Comparison of ENCODE assay signal across 12 cellular contexts in genomic region chr6:20789162-20789561, GRCh38.
DNase-seq lines count a peak whose midpoint lies in the region; ATAC-seq and TF ChIP-seq lines count a peak whose summit lies in the region.
"Had no signal": no experiment of that assay in that cellular context is flagged by ENCODE, and none has a peak within 500 bp of the region (broad histone marks: within the 10 kb centered on the region; RNA-seq: fewer than 3 reads in every experiment).

No MANE protein-coding gene starts in this region.

- peak; percentile 44 for TF ChIP-seq CTCF in choroid plexus epithelial cell (conservative IDR thresholded peaks at IDR 0.05; ENCODE audit: low read depth, low read length)
- TF ChIP-seq CTCF in CD8-positive, alpha-beta T cell (IDR thresholded peaks at IDR 0.05), result no peak

- no peak overlapping the region for H4K5ac ChIP-seq in mesendoderm (ENCODE audit: low read length)

- no peaks in the 10 kb centered on the region for H3K79me1 ChIP-seq in mesendoderm (ENCODE audit: low read length)

- H2BK5ac ChIP-seq in mesendoderm (ENCODE audit: low read length), result no peak overlapping the region

- no peak for ATAC-seq in CD8-positive, alpha-beta T cell
- no peak for ATAC-seq in GM18867 (IDR thresholded peaks at IDR 0.05; ENCODE audit: unreplicated experiment)
- no peak for ATAC-seq in HG03025 (IDR thresholded peaks at IDR 0.05; ENCODE audit: low FRiP score, unreplicated experiment)

- H3K4ac ChIP-seq in mesendoderm (ENCODE audit: low read depth, low read length), result no peak overlapping the region

- H3K27me3 Mint-ChIP-seq in CD8-positive, alpha-beta T cell (ENCODE audit: low read depth), result no peaks in the 10 kb centered on the region
- H3K27me3 Mint-ChIP-seq in activated T-helper 1 cell treated with anti-CD3 and anti-CD28 coated beads, Interleukin-12 subunit alpha, Interleukin-12 subunit beta, Interleukin-2, Interleukin-4 antibody, amounts not matched to agents 30 ng/mL and 10 ng/mL and 1 ng/mL, durations not matched to agents 14 hours and 24 hours and 36 hours (ENCODE audit: insufficient read depth), result no peaks in the 10 kb centered on the region
- H3K27me3 Mint-ChIP-seq: brain had no signal

- H3K56ac ChIP-seq in mesendoderm (ENCODE audit: low read length), result no peak overlapping the region

- no peak overlapping the region for H3K18ac ChIP-seq in mesendoderm (ENCODE audit: low read length)

- no peak overlapping the region for H2AK5ac ChIP-seq in mesendoderm (ENCODE audit: low read length)

- H3K9me3 Mint-ChIP-seq in CD8-positive, alpha-beta T cell, result no peaks in the 10 kb centered on the region
- H3K9me3 Mint-ChIP-seq in activated T-helper 1 cell treated with anti-CD3 and anti-CD28 coated beads, Interleukin-12 subunit alpha, Interleukin-12 subunit beta, Interleukin-2, Interleukin-4 antibody, amounts not matched to agents 30 ng/mL and 10 ng/mL and 1 ng/mL, durations not matched to agents 14 hours and 24 hours and 36 hours, result no peaks in the 10 kb centered on the region
- H3K9me3 Mint-ChIP-seq: brain had no signal

- H3K9me3 ChIP-seq in CD8-positive, alpha-beta T cell (ENCODE audit: low read length), result no peaks in the 10 kb centered on the region

- intact Hi-C loops in CD8-positive, alpha-beta T cell (cut with DNase I, micrococcal nuclease), result no loop called here
- intact Hi-C loops in activated T-helper 1 cell treated with anti-CD3 and anti-CD28 coated beads, Interleukin-12 subunit alpha, Interleukin-12 subunit beta, Interleukin-2, Interleukin-4 antibody, amounts not matched to agents 30 ng/mL and 10 ng/mL and 1 ng/mL, durations not matched to agents 14 hours and 24 hours and 36 hours (cut with micrococcal nuclease), result no loop called here

- no peak overlapping the region for H3K27ac ChIP-seq in mesendoderm (ENCODE audit: low read depth, low read length)
- no peak overlapping the region for H3K27ac ChIP-seq in CD8-positive, alpha-beta T cell (ENCODE audit: low read depth, low read length)

- DNase-seq in COR-L47 (lab: John Stamatoyannopoulos, UW) (peak; percentile 13), NCI-H1436 (lab: John Stamatoyannopoulos, UW) (peak; percentile 37), choroid plexus epithelial cell (ENCODE audit: low read depth) (peak; percentile 69), mesendoderm (peak; percentile 22)
- DNase-seq in CD8-positive, alpha-beta T cell, result no peak
- DNase-seq in activated T-helper 1 cell treated with anti-CD3 and anti-CD28 coated beads, Interleukin-12 subunit alpha, Interleukin-12 subunit beta, Interleukin-2, Interleukin-4 antibody, amounts not matched to agents 30 ng/mL and 10 ng/mL and 1 ng/mL, durations not matched to agents 14 hours and 24 hours and 36 hours (ENCODE audit: low spot score), result no peak
- DNase-seq: activated CD8-positive, alpha-beta memory T cell treated with anti-CD3 and anti-CD28 coated beads, Interleukin-2, amount 50 U/mL, for 48 hours; H7; T1000 had no signal

- no peaks in the 10 kb centered on the region for H3K36me3 ChIP-seq in mesendoderm (ENCODE audit: control insufficient read depth, insufficient read depth, low read length)
- no peaks in the 10 kb centered on the region for H3K36me3 ChIP-seq in CD8-positive, alpha-beta T cell (ENCODE audit: insufficient read depth, low read length)

- no peak overlapping the region for H3K4me2 ChIP-seq in mesendoderm (ENCODE audit: low read length)

- H3K9ac ChIP-seq in mesendoderm (ENCODE audit: low read length), result no peak overlapping the region

- H3K27me3 ChIP-seq in mesendoderm (ENCODE audit: insufficient read depth, low read length, poor library complexity), result no peaks in the 10 kb centered on the region
- H3K27me3 ChIP-seq in CD8-positive, alpha-beta T cell (ENCODE audit: insufficient read depth, low read length), result no peaks in the 10 kb centered on the region

- H2BK120ac ChIP-seq in mesendoderm (ENCODE audit: low read depth, low read length), result no peak overlapping the region

- H4K8ac ChIP-seq in mesendoderm (ENCODE audit: low read depth, low read length), result no peak overlapping the region

- H3K36me3 Mint-ChIP-seq in CD8-positive, alpha-beta T cell, result peaks cover 43% of the 10 kb centered on the region
- peaks cover 2% of the 10 kb centered on the region for H3K36me3 Mint-ChIP-seq in activated T-helper 1 cell treated with anti-CD3 and anti-CD28 coated beads, Interleukin-12 subunit alpha, Interleukin-12 subunit beta, Interleukin-2, Interleukin-4 antibody, amounts not matched to agents 30 ng/mL and 10 ng/mL and 1 ng/mL, durations not matched to agents 14 hours and 24 hours and 36 hours (ENCODE audit: low read depth)

- CTCF ChIA-PET in CD8-positive, alpha-beta T cell (lab: Charles Lee), result interaction anchor here (1.2 kb wide), 1 partner anchor 799 kb away, joined by 4 read pairs; no protein-coding TSS in a partner anchor

- WGBS in mesendoderm (ENCODE audit: extremely low coverage, insufficient coverage, low lambda C conversion rate), result 100% methylated on average over 1 of the region's 3 CpGs

- H3K4me1 ChIP-seq in mesendoderm (ENCODE audit: control insufficient read depth, low read depth, low read length), result no peaks in the 10 kb centered on the region
- no peaks in the 10 kb centered on the region for H3K4me1 ChIP-seq in CD8-positive, alpha-beta T cell (ENCODE audit: insufficient read depth, low read length)

- H2BK15ac ChIP-seq in mesendoderm (replicated peaks; ENCODE audit: low read depth), result no peak overlapping the region

- POLR2A ChIA-PET in CD8-positive, alpha-beta T cell (lab: Charles Lee), result no interaction called here

- H3K4me3 ChIP-seq in choroid plexus epithelial cell (ENCODE audit: low read depth, low read length) (no peak overlapping the region), mesendoderm (ENCODE audit: low read length) (no peak overlapping the region)
- H3K4me3 ChIP-seq in CD8-positive, alpha-beta T cell (ENCODE audit: low read depth, low read length), result no peak overlapping the region

- no peaks in the 10 kb centered on the region for H3K4me1 Mint-ChIP-seq in CD8-positive, alpha-beta T cell (ENCODE audit: low read depth)
- H3K4me1 Mint-ChIP-seq in activated T-helper 1 cell treated with anti-CD3 and anti-CD28 coated beads, Interleukin-12 subunit alpha, Interleukin-12 subunit beta, Interleukin-2, Interleukin-4 antibody, amounts not matched to agents 30 ng/mL and 10 ng/mL and 1 ng/mL, durations not matched to agents 14 hours and 24 hours and 36 hours (ENCODE audit: low read depth), result no peaks in the 10 kb centered on the region

- no peak overlapping the region for H3K4me3 Mint-ChIP-seq in CD8-positive, alpha-beta T cell
- no peak overlapping the region for H3K4me3 Mint-ChIP-seq in activated T-helper 1 cell treated with anti-CD3 and anti-CD28 coated beads, Interleukin-12 subunit alpha, Interleukin-12 subunit beta, Interleukin-2, Interleukin-4 antibody, amounts not matched to agents 30 ng/mL and 10 ng/mL and 1 ng/mL, durations not matched to agents 14 hours and 24 hours and 36 hours
- H3K4me3 Mint-ChIP-seq: brain had no signal

- H3K23ac ChIP-seq in mesendoderm (ENCODE audit: low read length), result no peak overlapping the region

- no peak overlapping the region for H3K27ac Mint-ChIP-seq in CD8-positive, alpha-beta T cell
- H3K27ac Mint-ChIP-seq in activated T-helper 1 cell treated with anti-CD3 and anti-CD28 coated beads, Interleukin-12 subunit alpha, Interleukin-12 subunit beta, Interleukin-2, Interleukin-4 antibody, amounts not matched to agents 30 ng/mL and 10 ng/mL and 1 ng/mL, durations not matched to agents 14 hours and 24 hours and 36 hours, result no peak overlapping the region

- no peaks in the 10 kb centered on the region for H3K79me2 ChIP-seq in mesendoderm (ENCODE audit: control insufficient read depth, insufficient read depth, low read length)

Comparison
In these comparisons a context has a peak if more than half of its experiments do, and no peak if none do; other contexts are left out.
1. DNase-seq: peak in COR-L47 (single experiment), NCI-H1436 (single experiment), choroid plexus epithelial cell (single experiment) and mesendoderm (single experiment); none in CD8-positive, alpha-beta T cell (0 of 7) and activated T-helper 1 cell treated with anti-CD3 and anti-CD28 coated beads, Interleukin-12 subunit alpha, Interleukin-12 subunit beta, Interleukin-2, Interleukin-4 antibody, amounts not matched to agents 30 ng/mL and 10 ng/mL and 1 ng/mL, durations not matched to agents 14 hours and 24 hours and 36 hours (single experiment).